Comparison of ENCODE assay signal across 20 cellular contexts in the genomic region with DNA sequence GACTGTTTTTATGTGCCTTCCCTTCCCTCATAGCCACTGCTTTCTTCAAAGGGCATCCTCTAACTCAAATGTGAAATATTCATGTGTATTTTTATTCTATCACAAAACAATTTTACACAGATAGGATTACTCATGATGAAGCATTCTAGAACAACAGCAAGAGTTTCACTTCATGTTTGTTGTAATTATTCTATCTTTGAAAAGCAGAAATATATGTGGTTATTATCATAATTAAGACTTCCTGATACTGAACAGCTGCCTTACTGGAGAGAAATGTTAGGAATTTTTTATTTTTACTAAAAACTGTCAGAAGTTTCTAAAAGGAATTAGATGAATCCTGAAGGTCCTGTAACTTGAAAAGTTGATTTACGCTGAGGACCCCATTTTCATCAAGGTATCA.
DNase-seq lines count a peak whose midpoint lies in the region; ATAC-seq and TF ChIP-seq lines count a peak whose summit lies in the region.
"Had no signal": no experiment of that assay in that cellular context is flagged by ENCODE, and none has a peak within 500 bp of the region (broad histone marks: within the 10 kb centered on the region; RNA-seq: fewer than 3 reads in every experiment).

No MANE protein-coding gene starts in this region.

- peak overlapping the region; percentile 12 for H3K9ac ChIP-seq in skeletal muscle satellite cell (ENCODE audit: low read depth, low read length)

- H3K4me3 ChIP-seq in fibroblast of villous mesenchyme (ENCODE audit: low read depth, low read length) = no peak overlapping the region
- H3K4me3 ChIP-seq in skeletal muscle satellite cell (ENCODE audit: low read length) = no peak overlapping the region
- no peak overlapping the region for H3K4me3 ChIP-seq in BE2C (ENCODE audit: low read depth, low read length)
- H3K4me3 ChIP-seq: Peyer's patch, SJSA1 had no signal

- H3K9me3 ChIP-seq in skeletal muscle satellite cell (replicated peaks; ENCODE audit: low read length) = no peaks in the 10 kb centered on the region
- H3K9me3 ChIP-seq in BE2C = no peaks in the 10 kb centered on the region
- H3K9me3 ChIP-seq: Peyer's patch, SJSA1 had no signal

- no peak overlapping the region for H3K4me2 ChIP-seq in skeletal muscle satellite cell (ENCODE audit: low read length)

- ATAC-seq in omental fat pad (ENCODE audit: low FRiP score) = no peak
- ATAC-seq: CD8-positive, alpha-beta T cell had no signal

- H3K36me3 ChIP-seq in skeletal muscle satellite cell (ENCODE audit: insufficient read depth, low read length) (peaks cover 17% of the 10 kb centered on the region), BE2C (no peaks in the 10 kb centered on the region)
- H3K36me3 ChIP-seq: Peyer's patch had no signal

- TF ChIP-seq CTCF in fibroblast of villous mesenchyme (IDR thresholded peaks at IDR 0.05; ENCODE audit: insufficient read depth, low read depth, low read length) = no peak
- TF ChIP-seq CTCF in BE2C (IDR thresholded peaks at IDR 0.05; ENCODE audit: low read depth, low read length) = no peak
- no peak for TF ChIP-seq CTCF in omental fat pad (IDR thresholded peaks at IDR 0.05)

- H3K4me1 ChIP-seq in skeletal muscle satellite cell (ENCODE audit: control insufficient read depth, insufficient read depth, low read length) (peaks cover 45% of the 10 kb centered on the region), BE2C (no peaks in the 10 kb centered on the region)
- H3K4me1 ChIP-seq: Peyer's patch had no signal

- DNase-seq in EH (ENCODE audit: low read depth) (peak; percentile 56), NOMO-1 treated with DMSO at 0.1 percent for 48 hours (lab: John Stamatoyannopoulos, UW; ENCODE audit: unreplicated experiment) (peak; percentile 77), fibroblast of villous mesenchyme (ENCODE audit: low read depth) (peak; percentile 39), germinal center (ENCODE audit: low spot score) (no peak), BE2C (no peak), activated T-cell treated with anti-CD3 and anti-CD28 coated beads for 4 hours (no peak), omental fat pad (ENCODE audit: low spot score) (no peak)
- DNase-seq: CD8-positive, alpha-beta T cell; DND-41; GOT3; HCEC 1CT; Karpas-422; NCI-H1417; NCI-H1694 treated with DMSO at 0.1 percent for 48 hours; NCI-H2081 treated with DMSO at 0.1 percent for 48 hours; NCI-H2171 treated with DMSO at 0.1 percent for 48 hours; NCI-H526 treated with DMSO at 0.1 percent for 48 hours; Peyer's patch had no signal

- H3K27me3 ChIP-seq in skeletal muscle satellite cell (ENCODE audit: control insufficient read depth, insufficient read depth, low read length) (no peaks in the 10 kb centered on the region), BE2C (no peaks in the 10 kb centered on the region)
- H3K27me3 ChIP-seq: Peyer's patch, SJSA1 had no signal

Comparison
In these comparisons a context has a peak if more than half of its experiments do, and no peak if none do; other contexts are left out.
1. DNase-seq: peak in EH (single experiment), NOMO-1 treated with DMSO at 0.1 percent for 48 hours (single experiment) and fibroblast of villous mesenchyme (single experiment); none in germinal center (single experiment), BE2C (single experiment), activated T-cell treated with anti-CD3 and anti-CD28 coated beads for 4 hours (single experiment) and omental fat pad (single experiment).